9 cellular contexts compared by ENCODE assay signal in the genomic region with DNA sequence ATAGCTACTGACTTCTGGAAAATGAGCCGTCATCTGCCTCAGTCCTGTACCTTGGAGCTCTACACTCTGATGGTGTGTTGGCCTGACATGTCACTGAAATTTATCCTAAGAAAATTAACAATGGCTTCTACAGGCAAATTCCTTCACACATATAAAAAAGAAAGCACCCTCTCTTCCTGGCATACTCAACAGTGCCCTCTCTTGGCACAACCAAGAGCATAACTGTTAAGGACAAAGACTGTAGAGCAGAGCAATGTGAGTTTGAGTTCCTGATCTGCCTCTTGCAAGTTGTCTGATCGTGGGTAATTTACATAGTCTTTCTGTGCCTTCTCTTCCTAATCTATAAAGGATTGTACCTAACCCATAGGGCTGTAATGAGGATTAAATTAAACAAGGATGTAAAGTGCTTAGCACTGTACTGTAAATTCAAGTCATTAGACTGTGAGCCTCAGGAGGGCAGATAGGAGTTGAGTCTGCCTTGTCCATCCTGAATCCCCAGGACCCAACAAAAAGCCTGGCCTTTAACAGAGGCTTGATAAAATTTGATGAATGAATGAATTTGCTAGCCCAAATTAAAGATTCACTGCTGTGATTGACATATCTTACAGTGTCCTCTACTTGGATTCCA.
A peak's percentile ranks its signal among the peaks of the same experiment; 100 is the strongest.
DNase-seq lines count a peak whose midpoint lies in the region; ATAC-seq, FAIRE-seq and TF ChIP-seq lines count a peak whose summit lies in the region.
"Had no signal": no experiment of that assay in that cellular context is flagged by ENCODE, and none has a peak within 500 bp of the region (broad histone marks: within the 10 kb centered on the region; RNA-seq: fewer than 3 reads in every experiment).

No MANE protein-coding gene starts in this region.

- H3K9me3 Mint-ChIP-seq in CD14-positive monocyte, result peaks cover 0 to 4% (median 2%) of the 10 kb centered on the region in 7 donors

- no peak overlapping the region for H3K4me2 ChIP-seq in HCT116 (ENCODE audit: low read length)

- H3K4me1 ChIP-seq in HCT116 (ENCODE audit: control insufficient read depth in 1 of 2, insufficient read depth in 2 of 2, low read length in 2 of 2) (peaks cover 0 to 7% of the 10 kb centered on the region in 2 experiments; a peak in 2 of 4 replicates), iPS DF 6.9 (ENCODE audit: control insufficient read depth, insufficient read depth, low read length) (no peaks in the 10 kb centered on the region)
- H3K4me1 ChIP-seq: parathyroid adenoma had no signal

- no peak for FAIRE-seq in frontal cortex (lab: Jason Lieb, UNC)

- peak; percentile 55 for TF ChIP-seq RAD21 in HCT116 (IDR thresholded peaks at IDR 0.05; ENCODE audit: low read depth)

- H3K79me2 ChIP-seq in HCT116 (ENCODE audit: insufficient read depth, low read length), result no peaks in the 10 kb centered on the region
- H3K79me2 ChIP-seq: parathyroid adenoma had no signal

- no peak overlapping the region for H3K4me3 Mint-ChIP-seq in CD14-positive monocyte

- WGBS in iPS DF 6.9 (ENCODE audit: insufficient coverage, insufficient read length), result no CpG with 5 or more reads among the region's 2 CpGs

- H3K27me3 Mint-ChIP-seq in CD14-positive monocyte (ENCODE audit: low read depth in 3 of 3), result peaks cover 3 to 9% (median 7%) of the 10 kb centered on the region in 3 donors

- H3K9me3 ChIP-seq in HCT116 (ENCODE audit: control insufficient read depth in 1 of 2, insufficient read depth in 1 of 2, low read depth in 1 of 2, low read length in 2 of 2), result no peaks in the 10 kb centered on the region
- H3K9me3 ChIP-seq in iPS DF 6.9 (ENCODE audit: control insufficient read depth, insufficient read depth, low read length), result no peaks in the 10 kb centered on the region

- H3K36me3 ChIP-seq in HCT116 (ENCODE audit: control insufficient read depth in 1 of 2, insufficient read depth in 2 of 2, low read length in 2 of 2) (no peaks in the 10 kb centered on the region), iPS DF 6.9 (ENCODE audit: control insufficient read depth, insufficient read depth, low read length) (no peaks in the 10 kb centered on the region)

- no peaks in the 10 kb centered on the region for H3K9me2 ChIP-seq in HCT116 (ENCODE audit: insufficient read depth)

- ATAC-seq in HCT116 (peak; percentile 89), HG03039 (IDR thresholded peaks at IDR 0.05; ENCODE audit: unreplicated experiment) (no peak), GM18867 (IDR thresholded peaks at IDR 0.05; ENCODE audit: unreplicated experiment) (no peak)

- H3K27me3 ChIP-seq in HCT116 (ENCODE audit: insufficient read depth, low read length) (no peaks in the 10 kb centered on the region), iPS DF 6.9 (ENCODE audit: control insufficient read depth, insufficient read depth, low read length) (no peaks in the 10 kb centered on the region; the same call in 1 of the 2 replicates)

- POLR2A ChIA-PET in HCT116 (lab: Charles Lee), result no interaction called here

- peaks cover 8% of the 10 kb centered on the region for H3K4me1 Mint-ChIP-seq in CD14-positive monocyte

- H2AFZ ChIP-seq in HCT116 (ENCODE audit: low read depth, low read length, poor library complexity, severe bottlenecking), result peak overlapping the region; percentile 93
- H2AFZ ChIP-seq: parathyroid adenoma had no signal

- no peaks in the 10 kb centered on the region for H4K20me1 ChIP-seq in HCT116 (ENCODE audit: insufficient read depth)

- H3K4me3 ChIP-seq in HCT116 (replicated peaks in 1 of 2; ENCODE audit: low read depth in 1 of 2, low read length in 2 of 2) (no peak overlapping the region), iPS DF 6.9 (ENCODE audit: low read length) (no peak overlapping the region)

- no peaks in the 10 kb centered on the region for H3K36me3 Mint-ChIP-seq in CD14-positive monocyte

- peak overlapping the region in 1 of 7 donors; percentile 64 for H3K27ac Mint-ChIP-seq in CD14-positive monocyte

- TF ChIP-seq CTCF in CD14-positive monocyte (IDR thresholded peaks at IDR 0.05) (peak; percentile 76), HCT116 (IDR thresholded peaks at IDR 0.05 in 2 of 3, conservative IDR thresholded peaks at IDR 0.05 in 1 of 3; ENCODE audit: borderline replicate concordance in 1 of 3, insufficient read depth in 1 of 3, low read depth in 2 of 3, low read length in 2 of 3) (peak; percentile 58 to 71 (median 62); a peak in 5 of 6 replicates), VCaP (conservative IDR thresholded peaks at IDR 0.05) (peak; percentile 61)

- BruUV-seq in HCT116 (replicated peaks; lab: Mats Ljungman, UMichigan), result no TSS peak

- no peak overlapping the region for H3K27ac ChIP-seq in HCT116 (ENCODE audit: low read depth, low read length)
- H3K27ac ChIP-seq in VCaP, result no peak overlapping the region
- H3K27ac ChIP-seq in iPS DF 6.9 (ENCODE audit: low read length), result no peak overlapping the region
- H3K27ac ChIP-seq: parathyroid adenoma had no signal

- no peak for DNase-seq in CD14-positive monocyte (ENCODE audit: low spot score)
- no peak for DNase-seq in HCT116 (ENCODE audit: low read depth, low spot score)
- DNase-seq in iPS DF 6.9 (ENCODE audit: low read depth, low spot score), result peak; percentile 35
- no peak for DNase-seq in frontal cortex (ENCODE audit: low spot score in 2 of 2)
- no peak for DNase-seq in NCI-H69 (lab: John Stamatoyannopoulos, UW)

- no peak overlapping the region for H3K9ac ChIP-seq in HCT116 (ENCODE audit: low read length)
- H3K9ac ChIP-seq: parathyroid adenoma had no signal

- TF ChIP-seq POLR2A in HCT116 (IDR thresholded peaks at IDR 0.05; ENCODE audit: borderline replicate concordance, extremely low read depth, insufficient read depth, insufficient read length), result no peak

- intact Hi-C loops in CD14-positive monocyte (cut with micrococcal nuclease) (no loop called here), HCT116 (cut with micrococcal nuclease) (loop anchor here (5.0 kb wide), 1 partner anchor 301 kb away; no protein-coding TSS in a partner anchor)

- RAD21 ChIA-PET in HCT116 (lab: Charles Lee; ENCODE audit: low non-redundant PET in 1 of 2, low total read pairs in 2 of 2, uncharacterized antibody in 2 of 2, unreplicated experiment in 2 of 2), result no interaction called here

- CTCF ChIA-PET in HCT116 (lab: Charles Lee), result interaction anchor here (0.9 to 1.5 kb wide), 3 partner anchors 9 to 21 kb away, joined by 3 to 5 read pairs (median 4); no protein-coding TSS in a partner anchor

TF ChIP-seq in HCT116, 20 proteins besides CTCF, POLR2A, EP300 and RAD21:
- TF ChIP-seq, protein P1, sequence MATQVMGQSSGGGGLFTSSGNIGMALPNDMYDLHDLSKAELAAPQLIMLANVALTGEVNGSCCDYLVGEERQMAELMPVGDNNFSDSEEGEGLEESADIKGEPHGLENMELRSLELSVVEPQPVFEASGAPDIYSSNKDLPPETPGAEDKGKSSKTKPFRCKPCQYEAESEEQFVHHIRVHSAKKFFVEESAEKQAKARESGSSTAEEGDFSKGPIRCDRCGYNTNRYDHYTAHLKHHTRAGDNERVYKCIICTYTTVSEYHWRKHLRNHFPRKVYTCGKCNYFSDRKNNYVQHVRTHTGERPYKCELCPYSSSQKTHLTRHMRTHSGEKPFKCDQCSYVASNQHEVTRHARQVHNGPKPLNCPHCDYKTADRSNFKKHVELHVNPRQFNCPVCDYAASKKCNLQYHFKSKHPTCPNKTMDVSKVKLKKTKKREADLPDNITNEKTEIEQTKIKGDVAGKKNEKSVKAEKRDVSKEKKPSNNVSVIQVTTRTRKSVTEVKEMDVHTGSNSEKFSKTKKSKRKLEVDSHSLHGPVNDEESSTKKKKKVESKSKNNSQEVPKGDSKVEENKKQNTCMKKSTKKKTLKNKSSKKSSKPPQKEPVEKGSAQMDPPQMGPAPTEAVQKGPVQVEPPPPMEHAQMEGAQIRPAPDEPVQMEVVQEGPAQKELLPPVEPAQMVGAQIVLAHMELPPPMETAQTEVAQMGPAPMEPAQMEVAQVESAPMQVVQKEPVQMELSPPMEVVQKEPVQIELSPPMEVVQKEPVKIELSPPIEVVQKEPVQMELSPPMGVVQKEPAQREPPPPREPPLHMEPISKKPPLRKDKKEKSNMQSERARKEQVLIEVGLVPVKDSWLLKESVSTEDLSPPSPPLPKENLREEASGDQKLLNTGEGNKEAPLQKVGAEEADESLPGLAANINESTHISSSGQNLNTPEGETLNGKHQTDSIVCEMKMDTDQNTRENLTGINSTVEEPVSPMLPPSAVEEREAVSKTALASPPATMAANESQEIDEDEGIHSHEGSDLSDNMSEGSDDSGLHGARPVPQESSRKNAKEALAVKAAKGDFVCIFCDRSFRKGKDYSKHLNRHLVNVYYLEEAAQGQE (IDR thresholded peaks at IDR 0.05; ENCODE audit: low read depth), result no peak
- no peak for TF ChIP-seq ATF3 (IDR thresholded peaks at IDR 0.05)
- TF ChIP-seq, protein P2, sequence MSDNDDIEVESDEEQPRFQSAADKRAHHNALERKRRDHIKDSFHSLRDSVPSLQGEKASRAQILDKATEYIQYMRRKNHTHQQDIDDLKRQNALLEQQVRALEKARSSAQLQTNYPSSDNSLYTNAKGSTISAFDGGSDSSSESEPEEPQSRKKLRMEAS (IDR thresholded peaks at IDR 0.05), result no peak
